1 cellular context compared by ENCODE assay signal in the genomic region with DNA sequence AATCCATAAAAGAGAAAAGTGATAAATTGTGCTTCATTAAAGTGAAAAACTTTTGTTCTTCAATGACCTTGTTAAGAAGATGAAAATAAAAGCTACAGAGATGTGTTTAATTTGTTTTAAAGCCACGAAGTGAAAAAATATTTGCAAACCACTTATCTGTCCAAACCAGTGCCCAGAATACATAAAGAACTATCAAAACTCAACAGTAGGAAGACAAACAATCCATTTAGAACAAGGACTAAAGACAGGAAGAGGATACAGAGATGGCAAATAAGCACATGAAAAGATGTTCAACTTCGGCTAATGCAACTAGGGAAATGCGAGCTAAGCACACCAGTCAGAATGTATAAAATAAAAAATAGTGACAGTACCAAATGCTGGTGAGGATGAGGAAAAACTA.
TF ChIP-seq lines count a peak whose summit lies in the region.

No MANE protein-coding gene starts in this region.

TF ChIP-seq in HepG2, 621 proteins besides CTCF, POLR2A, EP300 and RAD21:
- TF ChIP-seq FOXA3 (CRISPR knock-in tag; IDR thresholded peaks at IDR 0.05): peak; percentile 21; the same call in 1 of the 2 replicates
- no peak for TF ChIP-seq ATAD3A (CRISPR knock-in tag; IDR thresholded peaks at IDR 0.05)
- 0 out of 2 replicates have a peak, but pooled peaks have one; percentile 15 for TF ChIP-seq FOXJ3 (CRISPR knock-in tag; IDR thresholded peaks at IDR 0.05; ENCODE audit: borderline replicate concordance)
- peak; percentile 90 for TF ChIP-seq ISL2 (CRISPR knock-in tag; IDR thresholded peaks at IDR 0.05)
- TF ChIP-seq NCOA2 (CRISPR knock-in tag; IDR thresholded peaks at IDR 0.05): peak; percentile 42
- TF ChIP-seq CREM (IDR thresholded peaks at IDR 0.05): 0 out of 2 replicates have a peak, but pooled peaks have one; percentile 15
- no peak for TF ChIP-seq CREM (CRISPR knock-in tag; IDR thresholded peaks at IDR 0.05)
- TF ChIP-seq, protein P1, sequence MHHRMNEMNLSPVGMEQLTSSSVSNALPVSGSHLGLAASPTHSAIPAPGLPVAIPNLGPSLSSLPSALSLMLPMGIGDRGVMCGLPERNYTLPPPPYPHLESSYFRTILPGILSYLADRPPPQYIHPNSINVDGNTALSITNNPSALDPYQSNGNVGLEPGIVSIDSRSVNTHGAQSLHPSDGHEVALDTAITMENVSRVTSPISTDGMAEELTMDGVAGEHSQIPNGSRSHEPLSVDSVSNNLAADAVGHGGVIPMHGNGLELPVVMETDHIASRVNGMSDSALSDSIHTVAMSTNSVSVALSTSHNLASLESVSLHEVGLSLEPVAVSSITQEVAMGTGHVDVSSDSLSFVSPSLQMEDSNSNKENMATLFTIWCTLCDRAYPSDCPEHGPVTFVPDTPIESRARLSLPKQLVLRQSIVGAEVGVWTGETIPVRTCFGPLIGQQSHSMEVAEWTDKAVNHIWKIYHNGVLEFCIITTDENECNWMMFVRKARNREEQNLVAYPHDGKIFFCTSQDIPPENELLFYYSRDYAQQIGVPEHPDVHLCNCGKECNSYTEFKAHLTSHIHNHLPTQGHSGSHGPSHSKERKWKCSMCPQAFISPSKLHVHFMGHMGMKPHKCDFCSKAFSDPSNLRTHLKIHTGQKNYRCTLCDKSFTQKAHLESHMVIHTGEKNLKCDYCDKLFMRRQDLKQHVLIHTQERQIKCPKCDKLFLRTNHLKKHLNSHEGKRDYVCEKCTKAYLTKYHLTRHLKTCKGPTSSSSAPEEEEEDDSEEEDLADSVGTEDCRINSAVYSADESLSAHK (CRISPR knock-in tag; IDR thresholded peaks at IDR 0.05; ENCODE audit: borderline replicate concordance): no peak
- TF ChIP-seq SOX13 (IDR thresholded peaks at IDR 0.05): no peak
- TF ChIP-seq SOX13 (CRISPR knock-in tag; conservative IDR thresholded peaks at IDR 0.05 in 1 of 2, IDR thresholded peaks at IDR 0.05 in 1 of 2): peak in 1 of 2 experiments; percentile 71; a peak in 1 of 4 replicates
- TF ChIP-seq ZNF644 (CRISPR knock-in tag; IDR thresholded peaks at IDR 0.05; ENCODE audit: low read depth): 0 out of 2 replicates have a peak, but pooled peaks have one; percentile 18
- TF ChIP-seq NCOA1 (CRISPR knock-in tag; IDR thresholded peaks at IDR 0.05): no peak
- TF ChIP-seq, protein P2, sequence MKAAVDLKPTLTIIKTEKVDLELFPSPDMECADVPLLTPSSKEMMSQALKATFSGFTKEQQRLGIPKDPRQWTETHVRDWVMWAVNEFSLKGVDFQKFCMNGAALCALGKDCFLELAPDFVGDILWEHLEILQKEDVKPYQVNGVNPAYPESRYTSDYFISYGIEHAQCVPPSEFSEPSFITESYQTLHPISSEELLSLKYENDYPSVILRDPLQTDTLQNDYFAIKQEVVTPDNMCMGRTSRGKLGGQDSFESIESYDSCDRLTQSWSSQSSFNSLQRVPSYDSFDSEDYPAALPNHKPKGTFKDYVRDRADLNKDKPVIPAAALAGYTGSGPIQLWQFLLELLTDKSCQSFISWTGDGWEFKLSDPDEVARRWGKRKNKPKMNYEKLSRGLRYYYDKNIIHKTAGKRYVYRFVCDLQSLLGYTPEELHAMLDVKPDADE (CRISPR knock-in tag; IDR thresholded peaks at IDR 0.05): no peak
- TF ChIP-seq THAP11 (CRISPR knock-in tag; IDR thresholded peaks at IDR 0.05): no peak
- no peak for TF ChIP-seq NFRKB (IDR thresholded peaks at IDR 0.05)
- TF ChIP-seq FOXC1 (CRISPR knock-in tag; IDR thresholded peaks at IDR 0.05; ENCODE audit: borderline replicate concordance): no peak
- no peak for TF ChIP-seq IRX3 (CRISPR knock-in tag; IDR thresholded peaks at IDR 0.05; ENCODE audit: borderline replicate concordance, low read depth)
- no peak for TF ChIP-seq FOXA1 (IDR thresholded peaks at IDR 0.05)
- peak; percentile 46; the same call in 1 of the 2 replicates for TF ChIP-seq FOXA1 (CRISPR knock-in tag; IDR thresholded peaks at IDR 0.05)
- TF ChIP-seq, protein P3, sequence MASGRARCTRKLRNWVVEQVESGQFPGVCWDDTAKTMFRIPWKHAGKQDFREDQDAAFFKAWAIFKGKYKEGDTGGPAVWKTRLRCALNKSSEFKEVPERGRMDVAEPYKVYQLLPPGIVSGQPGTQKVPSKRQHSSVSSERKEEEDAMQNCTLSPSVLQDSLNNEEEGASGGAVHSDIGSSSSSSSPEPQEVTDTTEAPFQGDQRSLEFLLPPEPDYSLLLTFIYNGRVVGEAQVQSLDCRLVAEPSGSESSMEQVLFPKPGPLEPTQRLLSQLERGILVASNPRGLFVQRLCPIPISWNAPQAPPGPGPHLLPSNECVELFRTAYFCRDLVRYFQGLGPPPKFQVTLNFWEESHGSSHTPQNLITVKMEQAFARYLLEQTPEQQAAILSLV (CRISPR knock-in tag; IDR thresholded peaks at IDR 0.05; ENCODE audit: borderline replicate concordance): no peak
- no peak for TF ChIP-seq ZNF251 (CRISPR knock-in tag; IDR thresholded peaks at IDR 0.05)
- TF ChIP-seq TCF7 (IDR thresholded peaks at IDR 0.05; ENCODE audit: low read depth): peak; percentile 62
- TF ChIP-seq, protein P4, sequence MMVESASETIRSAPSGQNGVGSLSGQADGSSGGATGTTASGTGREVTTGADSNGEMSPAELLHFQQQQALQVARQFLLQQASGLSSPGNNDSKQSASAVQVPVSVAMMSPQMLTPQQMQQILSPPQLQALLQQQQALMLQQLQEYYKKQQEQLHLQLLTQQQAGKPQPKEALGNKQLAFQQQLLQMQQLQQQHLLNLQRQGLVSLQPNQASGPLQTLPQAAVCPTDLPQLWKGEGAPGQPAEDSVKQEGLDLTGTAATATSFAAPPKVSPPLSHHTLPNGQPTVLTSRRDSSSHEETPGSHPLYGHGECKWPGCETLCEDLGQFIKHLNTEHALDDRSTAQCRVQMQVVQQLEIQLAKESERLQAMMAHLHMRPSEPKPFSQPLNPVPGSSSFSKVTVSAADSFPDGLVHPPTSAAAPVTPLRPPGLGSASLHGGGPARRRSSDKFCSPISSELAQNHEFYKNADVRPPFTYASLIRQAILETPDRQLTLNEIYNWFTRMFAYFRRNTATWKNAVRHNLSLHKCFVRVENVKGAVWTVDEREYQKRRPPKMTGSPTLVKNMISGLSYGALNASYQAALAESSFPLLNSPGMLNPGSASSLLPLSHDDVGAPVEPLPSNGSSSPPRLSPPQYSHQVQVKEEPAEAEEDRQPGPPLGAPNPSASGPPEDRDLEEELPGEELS (CRISPR knock-in tag; IDR thresholded peaks at IDR 0.05): peak; percentile 43; the same call in 1 of the 2 replicates
- no peak for TF ChIP-seq MAFF (IDR thresholded peaks at IDR 0.05; ENCODE audit: low read depth, low read length)
- TF ChIP-seq, protein P5, sequence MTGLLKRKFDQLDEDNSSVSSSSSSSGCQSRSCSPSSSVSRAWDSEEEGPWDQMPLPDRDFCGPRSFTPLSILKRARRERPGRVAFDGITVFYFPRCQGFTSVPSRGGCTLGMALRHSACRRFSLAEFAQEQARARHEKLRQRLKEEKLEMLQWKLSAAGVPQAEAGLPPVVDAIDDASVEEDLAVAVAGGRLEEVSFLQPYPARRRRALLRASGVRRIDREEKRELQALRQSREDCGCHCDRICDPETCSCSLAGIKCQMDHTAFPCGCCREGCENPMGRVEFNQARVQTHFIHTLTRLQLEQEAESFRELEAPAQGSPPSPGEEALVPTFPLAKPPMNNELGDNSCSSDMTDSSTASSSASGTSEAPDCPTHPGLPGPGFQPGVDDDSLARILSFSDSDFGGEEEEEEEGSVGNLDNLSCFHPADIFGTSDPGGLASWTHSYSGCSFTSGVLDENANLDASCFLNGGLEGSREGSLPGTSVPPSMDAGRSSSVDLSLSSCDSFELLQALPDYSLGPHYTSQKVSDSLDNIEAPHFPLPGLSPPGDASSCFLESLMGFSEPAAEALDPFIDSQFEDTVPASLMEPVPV (CRISPR knock-in tag; IDR thresholded peaks at IDR 0.05): no peak
